ENCODE assay signal across 8 cellular contexts in the genomic region with DNA sequence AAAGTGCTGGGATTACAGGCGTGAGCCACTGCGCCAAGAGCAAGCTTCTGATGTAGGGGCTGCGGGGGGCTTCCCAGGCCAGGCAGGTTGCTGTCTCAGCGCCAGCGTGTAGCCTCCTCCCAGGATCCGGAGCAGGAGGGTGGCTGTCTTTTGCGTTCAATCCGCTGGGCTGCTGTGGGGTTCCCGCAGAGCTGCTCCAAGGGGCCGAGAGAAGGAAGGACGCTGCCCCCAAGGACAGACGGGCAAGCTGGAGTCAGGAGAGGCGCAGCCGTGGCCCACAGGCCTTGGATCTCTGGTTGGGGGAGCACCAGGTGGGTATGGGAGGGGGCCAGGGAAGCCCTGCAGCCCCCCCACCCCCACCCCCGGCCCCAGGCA. TPM values are rescaled to one million over a fixed set of nuclear protein-coding genes. Genes with fewer than 3 reads are reported as not detected.
DNase-seq lines count a peak whose midpoint lies in the region; ATAC-seq and TF ChIP-seq lines count a peak whose summit lies in the region.

No MANE protein-coding gene starts in this region.

- H3K27ac ChIP-seq in BLaER1: peak overlapping the region; percentile 18; the same call in 1 of the 2 replicates
- peak overlapping the region; percentile 95 for H3K27ac ChIP-seq in angular gyrus (ENCODE audit: low read depth, low read length)
- H3K27ac ChIP-seq in heart right ventricle: peak overlapping the region; percentile 94 to 100 (median 98)
- H3K27ac ChIP-seq in psoas muscle: peak overlapping the region; percentile 84

- intact Hi-C loops in heart right ventricle (cut with DNase I) (loop anchor here in 2 of 10 donors (2.0 to 5.0 kb wide), 2 partner anchors 15 to 100 kb away; no protein-coding TSS in a partner anchor), psoas muscle (cut with DNase I) (no loop called here)

- H3K4me2 ChIP-seq in BLaER1: peak overlapping the region; percentile 93

- WGBS in heart right ventricle, 2 donors: 32 to 34% methylated on average over 15 of the region's 15 CpGs
- WGBS in psoas muscle, 3 donors: 55 to 58% (median 56%) methylated on average over 13 to 15 of the region's 15 CpGs

- peaks cover 63% of the 10 kb centered on the region for H3K4me1 ChIP-seq in BLaER1
- H3K4me1 ChIP-seq in heart right ventricle: peaks cover 38 to 79% (median 59%) of the 10 kb centered on the region in 9 donors
- peaks cover 38% of the 10 kb centered on the region for H3K4me1 ChIP-seq in psoas muscle

- no peaks in the 10 kb centered on the region for H3K36me3 ChIP-seq in BLaER1
- no peaks in the 10 kb centered on the region for H3K36me3 ChIP-seq in heart right ventricle
- no peaks in the 10 kb centered on the region for H3K36me3 ChIP-seq in psoas muscle (ENCODE audit: insufficient read depth in 1 of 2, low read depth in 1 of 2)

- no peaks in the 10 kb centered on the region for H3K27me3 ChIP-seq in BLaER1
- no peaks in the 10 kb centered on the region for H3K27me3 ChIP-seq in heart right ventricle
- no peaks in the 10 kb centered on the region for H3K27me3 ChIP-seq in psoas muscle (ENCODE audit: insufficient read depth in 3 of 3, low read length in 2 of 3)

- H3K4me3 ChIP-seq in BLaER1 (no peak overlapping the region), heart right ventricle (peak overlapping the region; percentile 11 to 50 (median 43)), psoas muscle (peak overlapping the region; percentile 53)

- H3K9ac ChIP-seq in BLaER1: no peak overlapping the region

- no peak for DNase-seq in heart right ventricle
- DNase-seq in psoas muscle: peak in 1 of 2 donors; percentile 56
- no peak for DNase-seq in SHP77 treated with DMSO at 0.1 percent for 48 hours (lab: John Stamatoyannopoulos, UW)
- DNase-seq in activated naive CD4-positive, alpha-beta T cell (lab: John Stamatoyannopoulos, UW): no peak
- DNase-seq in amygdala (lab: John Stamatoyannopoulos, UW): no peak

- no peaks in the 10 kb centered on the region for H4K20me1 ChIP-seq in BLaER1

- ATAC-seq in heart right ventricle: peak in 6 of 8 donors; percentile 0 to 4 (median 1)
- ATAC-seq in psoas muscle: peak in 1 of 4 donors; percentile 0
- no peak for ATAC-seq in HG03469 (IDR thresholded peaks at IDR 0.05; ENCODE audit: unreplicated experiment)

- H3K9me3 ChIP-seq in BLaER1 (no peaks in the 10 kb centered on the region), heart right ventricle (no peaks in the 10 kb centered on the region), psoas muscle (no peaks in the 10 kb centered on the region)

- no peak for TF ChIP-seq CTCF in heart right ventricle (IDR thresholded peaks at IDR 0.05)
- no peak for TF ChIP-seq CTCF in psoas muscle (IDR thresholded peaks at IDR 0.05)

RNA-seq across cellular contexts. Expression of gene SKI, which starts 16.0 kb away (rescaled TPM):
- total RNA-seq in heart right ventricle (10 to 100 TPM; 29.4 to 50.9 (median 38.3) TPM), psoas muscle (10 to 100 TPM; 21.4 to 32.1 (median 30.3) TPM)
- polyA plus RNA-seq in heart right ventricle (10 to 100 TPM; 13.8 to 16.6 TPM), psoas muscle (10 to 100 TPM in 2 of 3 donors, 1 to 10 TPM in 1; 7.7 to 20.9 (median 18.3) TPM)

RNA-seq across cellular contexts. Expression of gene FAAP20, which starts 17.6 kb away (rescaled TPM):
- 10 to 100 TPM; 30.9 to 47.6 (median 38.3) TPM for total RNA-seq in heart right ventricle
- 10 to 100 TPM; 83.0 to 83.6 TPM for polyA plus RNA-seq in heart right ventricle
- 10 to 100 TPM; 17.8 to 26.3 (median 19.4) TPM for total RNA-seq in psoas muscle
- polyA plus RNA-seq in psoas muscle: 10 to 100 TPM; 22.1 to 48.1 (median 28.2) TPM

Comparison
In these comparisons a context has a peak if more than half of its experiments do, and no peak if none do; other contexts are left out.
1. H3K27ac ChIP-seq: peak in every context shown above with its lines; median percentile 98 in heart right ventricle; 95 in angular gyrus; 84 in psoas muscle; 18 in BLaER1.